19 cellular contexts compared by ENCODE assay signal in genomic region chr19:52219611-52220010, GRCh38. TPM values are rescaled to one million over a fixed set of nuclear protein-coding genes. Genes with fewer than 3 reads are reported as not detected.
DNase-seq lines count a peak whose midpoint lies in the region; ATAC-seq and TF ChIP-seq lines count a peak whose summit lies in the region.
"Had no signal": no experiment of that assay in that cellular context is flagged by ENCODE, and none has a peak within 500 bp of the region (broad histone marks: within the 10 kb centered on the region; RNA-seq: fewer than 3 reads in every experiment).

No MANE protein-coding gene starts in this region.

- no peaks in the 10 kb centered on the region for H3K27me3 ChIP-seq in SJCRH30
- H3K27me3 ChIP-seq in upper lobe of right lung, result no peaks in the 10 kb centered on the region

- intact Hi-C loops in activated CD4-positive, alpha-beta memory T cell treated with anti-CD3 and anti-CD28 coated beads for 36 hours (cut with micrococcal nuclease), result no loop called here
- intact Hi-C loops in upper lobe of right lung (cut with DNase I), result no loop called here

- H3K9me3 Mint-ChIP-seq in activated CD4-positive, alpha-beta memory T cell treated with anti-CD3 and anti-CD28 coated beads for 36 hours, result no peaks in the 10 kb centered on the region
- peaks cover 2% of the 10 kb centered on the region for H3K9me3 Mint-ChIP-seq in activated CD4-positive, alpha-beta memory T cell treated with anti-CD3 and anti-CD28 coated beads, Interleukin-2, amount 10 ng/mL, durations not matched to agents 7 days and 5 days
- H3K9me3 Mint-ChIP-seq in memory B cell, result no peaks in the 10 kb centered on the region
- no peaks in the 10 kb centered on the region for H3K9me3 Mint-ChIP-seq in stimulated activated memory B cell treated with anti-CD40 and anti-IgM and Interleukin-4, amounts not matched to agents 10 μg/mL and 1 μg/mL and 100 μg/mL, for 72 hours
- no peaks in the 10 kb centered on the region for H3K9me3 Mint-ChIP-seq in HFFc6

- no peak overlapping the region for H3K4me3 ChIP-seq in SJCRH30
- H3K4me3 ChIP-seq in upper lobe of right lung, result no peak overlapping the region

- peaks cover 98% of the 10 kb centered on the region for H3K36me3 ChIP-seq in SJCRH30
- H3K36me3 ChIP-seq in upper lobe of right lung, result peaks cover 100% of the 10 kb centered on the region

- no peak for DNase-seq in activated CD4-positive, alpha-beta memory T cell treated with anti-CD3 and anti-CD28 coated beads for 36 hours
- DNase-seq in activated CD4-positive, alpha-beta memory T cell treated with anti-CD3 and anti-CD28 coated beads, Interleukin-2, amount 10 ng/mL, durations not matched to agents 7 days and 5 days, result no peak
- DNase-seq in SJCRH30, result peak; percentile 82
- DNase-seq in memory B cell (ENCODE audit: low spot score in 2 of 2), result no peak
- no peak for DNase-seq in HFFc6
- DNase-seq in NCI-H1105 treated with DMSO at 0.1 percent for 48 hours (lab: John Stamatoyannopoulos, UW), result no peak
- DNase-seq in upper lobe of right lung, result no peak
- DNase-seq: 8988T, COR-L47, DMS 273 treated with DMSO at 0.1 percent for 48 hours, DND-41, NCI-H1436, NCI-H1930, NCI-H526, PC-3, RPMI8226 had no signal

- H3K9me3 ChIP-seq in SJCRH30 (replicated peaks) (no peaks in the 10 kb centered on the region), upper lobe of right lung (no peaks in the 10 kb centered on the region)

- CTCF ChIA-PET in activated CD4-positive, alpha-beta memory T cell treated with anti-CD3 and anti-CD28 coated beads for 36 hours (lab: Charles Lee), result no interaction called here
- CTCF ChIA-PET in activated CD4-positive, alpha-beta memory T cell treated with anti-CD3 and anti-CD28 coated beads, Interleukin-2, amount 10 ng/mL, durations not matched to agents 7 days and 5 days (lab: Charles Lee), result interaction anchor here (1.0 kb wide), 1 partner anchor 18 kb away, joined by 3 read pairs; no protein-coding TSS in a partner anchor

- H3K27me3 Mint-ChIP-seq in activated CD4-positive, alpha-beta memory T cell treated with anti-CD3 and anti-CD28 coated beads for 36 hours, result no peaks in the 10 kb centered on the region
- no peaks in the 10 kb centered on the region for H3K27me3 Mint-ChIP-seq in activated CD4-positive, alpha-beta memory T cell treated with anti-CD3 and anti-CD28 coated beads, Interleukin-2, amount 10 ng/mL, durations not matched to agents 7 days and 5 days
- no peaks in the 10 kb centered on the region for H3K27me3 Mint-ChIP-seq in memory B cell
- no peaks in the 10 kb centered on the region for H3K27me3 Mint-ChIP-seq in stimulated activated memory B cell treated with anti-CD40 and anti-IgM and Interleukin-4, amounts not matched to agents 10 μg/mL and 1 μg/mL and 100 μg/mL, for 72 hours
- peaks cover 3% of the 10 kb centered on the region for H3K27me3 Mint-ChIP-seq in HFFc6 (ENCODE audit: insufficient read depth)
- H3K27me3 Mint-ChIP-seq: B cell had no signal

- POLR2A ChIA-PET in activated CD4-positive, alpha-beta memory T cell treated with anti-CD3 and anti-CD28 coated beads for 36 hours (lab: Charles Lee), result interaction anchor here (0.5 kb wide), 1 partner anchor 1320 kb away, joined by 3 read pairs; no protein-coding TSS in a partner anchor
- POLR2A ChIA-PET in activated CD4-positive, alpha-beta memory T cell treated with anti-CD3 and anti-CD28 coated beads, Interleukin-2, amount 10 ng/mL, durations not matched to agents 7 days and 5 days (lab: Charles Lee), result no interaction called here

- TF ChIP-seq CTCF in HFFc6 (IDR thresholded peaks at IDR 0.05) (no peak), upper lobe of right lung (IDR thresholded peaks at IDR 0.05) (no peak)

- H3K27ac Mint-ChIP-seq in activated CD4-positive, alpha-beta memory T cell treated with anti-CD3 and anti-CD28 coated beads for 36 hours, result peak overlapping the region; percentile 5
- H3K27ac Mint-ChIP-seq in activated CD4-positive, alpha-beta memory T cell treated with anti-CD3 and anti-CD28 coated beads, Interleukin-2, amount 10 ng/mL, durations not matched to agents 7 days and 5 days, result no peak overlapping the region
- H3K27ac Mint-ChIP-seq in memory B cell, result peak overlapping the region; percentile 85
- H3K27ac Mint-ChIP-seq in stimulated activated memory B cell treated with anti-CD40 and anti-IgM and Interleukin-4, amounts not matched to agents 10 μg/mL and 1 μg/mL and 100 μg/mL, for 72 hours, result peak overlapping the region; percentile 17
- no peak overlapping the region for H3K27ac Mint-ChIP-seq in HFFc6
- H3K27ac Mint-ChIP-seq: B cell had no signal

- ATAC-seq in memory B cell (ENCODE audit: low read depth) (no peak), upper lobe of right lung (no peak)
- ATAC-seq in stimulated activated memory B cell treated with anti-CD40 and anti-IgM and Interleukin-4, amounts not matched to agents 10 μg/mL and 1 μg/mL and 100 μg/mL, for 72 hours, result no peak
- ATAC-seq: PC-3 had no signal

- H3K4me1 ChIP-seq in SJCRH30, result 0 out of 2 replicates have a peak, but pooled peaks cover 2% of the 10 kb centered on the region
- no peaks in the 10 kb centered on the region for H3K4me1 ChIP-seq in upper lobe of right lung

- no peak overlapping the region for H3K27ac ChIP-seq in SJCRH30
- no peak overlapping the region for H3K27ac ChIP-seq in upper lobe of right lung
- H3K27ac ChIP-seq: KMS-11 had no signal

- H3K36me3 Mint-ChIP-seq in activated CD4-positive, alpha-beta memory T cell treated with anti-CD3 and anti-CD28 coated beads for 36 hours, result peaks cover 63% of the 10 kb centered on the region
- peaks cover 89% of the 10 kb centered on the region for H3K36me3 Mint-ChIP-seq in activated CD4-positive, alpha-beta memory T cell treated with anti-CD3 and anti-CD28 coated beads, Interleukin-2, amount 10 ng/mL, durations not matched to agents 7 days and 5 days (ENCODE audit: low read depth)
- H3K36me3 Mint-ChIP-seq in memory B cell (peaks cover 43% of the 10 kb centered on the region), HFFc6 (ENCODE audit: low read depth) (peaks cover 83% of the 10 kb centered on the region)
- H3K36me3 Mint-ChIP-seq in stimulated activated memory B cell treated with anti-CD40 and anti-IgM and Interleukin-4, amounts not matched to agents 10 μg/mL and 1 μg/mL and 100 μg/mL, for 72 hours, result peaks cover 78% of the 10 kb centered on the region

- no peak overlapping the region for H3K4me3 Mint-ChIP-seq in activated CD4-positive, alpha-beta memory T cell treated with anti-CD3 and anti-CD28 coated beads for 36 hours
- H3K4me3 Mint-ChIP-seq in activated CD4-positive, alpha-beta memory T cell treated with anti-CD3 and anti-CD28 coated beads, Interleukin-2, amount 10 ng/mL, durations not matched to agents 7 days and 5 days, result no peak overlapping the region
- H3K4me3 Mint-ChIP-seq in memory B cell (no peak overlapping the region), HFFc6 (no peak overlapping the region)
- no peak overlapping the region for H3K4me3 Mint-ChIP-seq in stimulated activated memory B cell treated with anti-CD40 and anti-IgM and Interleukin-4, amounts not matched to agents 10 μg/mL and 1 μg/mL and 100 μg/mL, for 72 hours
- H3K4me3 Mint-ChIP-seq: B cell had no signal

- H3K4me1 Mint-ChIP-seq in activated CD4-positive, alpha-beta memory T cell treated with anti-CD3 and anti-CD28 coated beads for 36 hours (ENCODE audit: low read depth), result no peaks in the 10 kb centered on the region
- H3K4me1 Mint-ChIP-seq in activated CD4-positive, alpha-beta memory T cell treated with anti-CD3 and anti-CD28 coated beads, Interleukin-2, amount 10 ng/mL, durations not matched to agents 7 days and 5 days, result no peaks in the 10 kb centered on the region
- H3K4me1 Mint-ChIP-seq in memory B cell (peaks cover 10% of the 10 kb centered on the region), HFFc6 (ENCODE audit: low read depth) (peaks cover 10% of the 10 kb centered on the region; the same call in 1 of the 2 replicates)
- H3K4me1 Mint-ChIP-seq in stimulated activated memory B cell treated with anti-CD40 and anti-IgM and Interleukin-4, amounts not matched to agents 10 μg/mL and 1 μg/mL and 100 μg/mL, for 72 hours, result peaks cover 14% of the 10 kb centered on the region

RNA-seq across cellular contexts. Expression of gene PPP2R1A, which starts 29.8 kb away (rescaled TPM):
- total RNA-seq in activated CD4-positive, alpha-beta memory T cell treated with anti-CD3 and anti-CD28 coated beads for 36 hours, result 100 to 1,000 TPM; 224 to 229 TPM
- total RNA-seq in activated CD4-positive, alpha-beta memory T cell treated with anti-CD3 and anti-CD28 coated beads, Interleukin-2, amount 10 ng/mL, durations not matched to agents 7 days and 5 days, result 100 to 1,000 TPM; 203 to 209 TPM
- total RNA-seq in SJCRH30 (2014; rRNA removed; shearing (Covaris generic)), result 175 and 190 TPM in 2 replicates
- total RNA-seq in HFFc6 (2021; fragmentation: NEBNext Ultra II Directional; extraction: Animal tissue kit (Norgen Biotek cat#: 25700)), result 100 to 1,000 TPM; 326 to 383 (median 349) TPM
- total RNA-seq in upper lobe of right lung, result 160 TPM

RNA-seq across cellular contexts. Expression of gene ZNF836, which starts 48.2 kb away (rescaled TPM):
- total RNA-seq in activated CD4-positive, alpha-beta memory T cell treated with anti-CD3 and anti-CD28 coated beads for 36 hours, result 10 to 100 TPM in 1 of 2 experiments, 1 to 10 TPM in 1; 8.2 to 12.8 TPM
- 10 to 100 TPM; 17.3 to 18.0 TPM for total RNA-seq in activated CD4-positive, alpha-beta memory T cell treated with anti-CD3 and anti-CD28 coated beads, Interleukin-2, amount 10 ng/mL, durations not matched to agents 7 days and 5 days
- total RNA-seq in SJCRH30 (2014; rRNA removed; shearing (Covaris generic)), result 4.9 and 5.9 TPM in 2 replicates
- total RNA-seq in HFFc6 (2021; fragmentation: NEBNext Ultra II Directional; extraction: Animal tissue kit (Norgen Biotek cat#: 25700)), result 1 to 10 TPM; 4.6 to 7.0 (median 5.9) TPM
- total RNA-seq in upper lobe of right lung, result 20.7 TPM

RNA-seq across cellular contexts. Expression of gene ZNF766, which starts 49.8 kb away (rescaled TPM):
- total RNA-seq in activated CD4-positive, alpha-beta memory T cell treated with anti-CD3 and anti-CD28 coated beads for 36 hours, result 10 to 100 TPM; 21.6 to 23.2 TPM
- 10 to 100 TPM; 23.3 to 24.1 TPM for total RNA-seq in activated CD4-positive, alpha-beta memory T cell treated with anti-CD3 and anti-CD28 coated beads, Interleukin-2, amount 10 ng/mL, durations not matched to agents 7 days and 5 days
- total RNA-seq in SJCRH30 (2014; rRNA removed; shearing (Covaris generic)), result 19.1 and 23.4 TPM in 2 replicates
- 10 to 100 TPM in 5 of 6 experiments, 1 to 10 TPM in 1; 9.6 to 12.0 (median 10.8) TPM for total RNA-seq in HFFc6 (2021; fragmentation: NEBNext Ultra II Directional; extraction: Animal tissue kit (Norgen Biotek cat#: 25700))
- 17.5 TPM for total RNA-seq in upper lobe of right lung

Comparison
In these comparisons a context has a peak if more than half of its experiments do, and no peak if none do; other contexts are left out.
1. H3K27ac Mint-ChIP-seq: peak in activated CD4-positive, alpha-beta memory T cell treated with anti-CD3 and anti-CD28 coated beads for 36 hours (single experiment), memory B cell (single experiment) and stimulated activated memory B cell treated with anti-CD40 and anti-IgM and Interleukin-4, amounts not matched to agents 10 μg/mL and 1 μg/mL and 100 μg/mL, for 72 hours (single experiment); none in activated CD4-positive, alpha-beta memory T cell treated with anti-CD3 and anti-CD28 coated beads, Interleukin-2, amount 10 ng/mL, durations not matched to agents 7 days and 5 days (single experiment) and HFFc6 (single experiment).
2. DNase-seq: peak in SJCRH30 (2 of 2); none in activated CD4-positive, alpha-beta memory T cell treated with anti-CD3 and anti-CD28 coated beads for 36 hours (single experiment), activated CD4-positive, alpha-beta memory T cell treated with anti-CD3 and anti-CD28 coated beads, Interleukin-2, amount 10 ng/mL, durations not matched to agents 7 days and 5 days (single experiment), memory B cell (0 of 2), HFFc6 (single experiment), NCI-H1105 treated with DMSO at 0.1 percent for 48 hours (single experiment) and upper lobe of right lung (single experiment).